8 cellular contexts compared by ENCODE assay signal in the genomic region with DNA sequence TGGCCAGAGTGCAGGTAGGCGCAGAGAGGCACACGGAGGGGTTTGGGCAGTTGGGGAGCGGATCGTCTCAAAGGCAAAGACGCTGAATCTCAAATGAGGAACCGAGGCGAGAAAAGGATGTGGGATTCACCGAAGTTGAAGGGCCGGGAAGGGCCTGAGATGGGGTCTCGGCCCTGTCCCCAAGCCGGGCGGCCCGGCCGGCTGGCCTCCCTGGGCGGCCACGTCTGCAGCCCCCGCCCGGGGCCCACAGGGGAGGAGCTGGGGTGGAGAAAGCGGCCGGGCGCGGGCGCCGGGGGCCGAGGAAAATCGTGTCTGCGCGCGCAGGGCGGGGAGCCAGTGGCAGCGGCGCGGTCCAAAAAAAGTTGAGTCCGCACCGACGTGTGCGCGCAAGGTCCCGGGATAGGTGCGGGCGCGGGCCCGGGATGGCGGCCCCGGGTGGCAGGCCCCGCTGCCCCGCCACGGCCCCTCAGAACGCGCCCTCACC. TPM values are rescaled to one million over a fixed set of nuclear protein-coding genes. Genes with fewer than 3 reads are reported as not detected.
DNase-seq lines count a peak whose midpoint lies in the region; ATAC-seq and TF ChIP-seq lines count a peak whose summit lies in the region.

No MANE protein-coding gene starts in this region.

- H3K4me3 ChIP-seq in AG10803 (ENCODE audit: low read length): peak overlapping the region; percentile 99
- H3K4me3 ChIP-seq in duodenal mucosa (ENCODE audit: low read depth in 1 of 2, low read length in 2 of 2): peak overlapping the region; percentile 71 to 79
- peak overlapping the region; percentile 88 for H3K4me3 ChIP-seq in lung
- H3K4me3 ChIP-seq in thyroid gland (replicated peaks in 1 of 3): peak overlapping the region; percentile 77 to 94 (median 81)

- H3K9me3 ChIP-seq in duodenal mucosa (ENCODE audit: control insufficient read depth in 1 of 2, low read length in 2 of 2): no peaks in the 10 kb centered on the region
- no peaks in the 10 kb centered on the region for H3K9me3 ChIP-seq in lung (ENCODE audit: control insufficient read depth in 2 of 2, insufficient read depth in 1 of 2, low read length in 1 of 2)
- no peaks in the 10 kb centered on the region for H3K9me3 ChIP-seq in thyroid gland

- DNase-seq in AG10803 (ENCODE audit: low read depth) (peak; percentile 42), lung (ENCODE audit: low spot score) (no peak), thyroid gland (peak; percentile 42 to 48), cortex of kidney (lab: John Stamatoyannopoulos, UW) (no peak)
- DNase-seq in T-helper 2 cell treated with Interferon-gamma antibody and Interleukin-4, amounts not matched to agents 5 μg/mL and 100 μg/mL, for 36 hours (ENCODE audit: low spot score): peak; percentile 38

- no peaks in the 10 kb centered on the region for H3K9me3 Mint-ChIP-seq in T-helper 2 cell treated with Interferon-gamma antibody and Interleukin-4, amounts not matched to agents 5 μg/mL and 100 μg/mL, for 36 hours

- TF ChIP-seq CTCF in AG10803 (conservative IDR thresholded peaks at IDR 0.05; ENCODE audit: low read length) (no peak), lung (IDR thresholded peaks at IDR 0.05; ENCODE audit: control extremely low read depth, extremely low read depth) (no peak), thyroid gland (IDR thresholded peaks at IDR 0.05) (no peak)

- H3K9ac ChIP-seq in duodenal mucosa (ENCODE audit: low read depth in 1 of 2, low read length in 2 of 2): peak overlapping the region; percentile 72 to 89

- no peaks in the 10 kb centered on the region for H3K36me3 ChIP-seq in duodenal mucosa (ENCODE audit: control insufficient read depth in 1 of 2, insufficient read depth in 2 of 2, low read length in 2 of 2)
- H3K36me3 ChIP-seq in lung (ENCODE audit: control insufficient read depth in 2 of 2, insufficient read depth in 2 of 2, low read length in 2 of 2): peaks cover 0 to 2% of the 10 kb centered on the region in 2 donors
- H3K36me3 ChIP-seq in thyroid gland: peaks cover 0 to 3% of the 10 kb centered on the region in 2 donors

- peak; percentile 29 for ATAC-seq in GM19324 (IDR thresholded peaks at IDR 0.05; ENCODE audit: low FRiP score, unreplicated experiment)
- peak; percentile 24 for ATAC-seq in HG03280 (IDR thresholded peaks at IDR 0.05; ENCODE audit: unreplicated experiment)
- ATAC-seq in lung (ENCODE audit: insufficient read depth, low FRiP score): peak; percentile 6

- intact Hi-C loops in thyroid gland (cut with DNase I): no loop called here

- peak overlapping the region; percentile 97 for H3K27ac Mint-ChIP-seq in T-helper 2 cell treated with Interferon-gamma antibody and Interleukin-4, amounts not matched to agents 5 μg/mL and 100 μg/mL, for 36 hours

- no peaks in the 10 kb centered on the region for H3K27me3 Mint-ChIP-seq in T-helper 2 cell treated with Interferon-gamma antibody and Interleukin-4, amounts not matched to agents 5 μg/mL and 100 μg/mL, for 36 hours (ENCODE audit: low read depth)

- H3K27ac ChIP-seq in duodenal mucosa (ENCODE audit: low read depth, low read length): peak overlapping the region; percentile 92
- H3K27ac ChIP-seq in lung (ENCODE audit: low read depth in 1 of 2, low read length in 1 of 2): peak overlapping the region; percentile 94 to 95
- peak overlapping the region; percentile 92 to 93 (median 93) for H3K27ac ChIP-seq in thyroid gland

- peaks cover 19 to 49% of the 10 kb centered on the region in 2 donors for H3K4me1 ChIP-seq in duodenal mucosa (ENCODE audit: control insufficient read depth in 1 of 2, insufficient read depth in 2 of 2, low read length in 2 of 2)
- peaks cover 19 to 27% of the 10 kb centered on the region in 2 donors for H3K4me1 ChIP-seq in lung (ENCODE audit: control insufficient read depth in 2 of 2, insufficient read depth in 2 of 2, low read length in 2 of 2)
- H3K4me1 ChIP-seq in thyroid gland: peaks cover 27 to 44% of the 10 kb centered on the region in 2 donors

- H3K4me3 Mint-ChIP-seq in T-helper 2 cell treated with Interferon-gamma antibody and Interleukin-4, amounts not matched to agents 5 μg/mL and 100 μg/mL, for 36 hours: peak overlapping the region; percentile 99

- WGBS in lung, 2 donors: 1% methylated on average over 28 to 50 of the region's 50 CpGs
- WGBS in thyroid gland, 2 donors: 0 to 1% methylated on average over 8 to 18 of the region's 50 CpGs

- H3K4me1 Mint-ChIP-seq in T-helper 2 cell treated with Interferon-gamma antibody and Interleukin-4, amounts not matched to agents 5 μg/mL and 100 μg/mL, for 36 hours (ENCODE audit: low read depth): peaks cover 19% of the 10 kb centered on the region

- H3K27me3 ChIP-seq in duodenal mucosa (ENCODE audit: control insufficient read depth in 1 of 2, insufficient read depth in 2 of 2, low read length in 2 of 2): peaks cover 0 to 3% of the 10 kb centered on the region in 2 donors
- no peaks in the 10 kb centered on the region for H3K27me3 ChIP-seq in lung (ENCODE audit: control insufficient read depth, insufficient read depth)
- no peaks in the 10 kb centered on the region for H3K27me3 ChIP-seq in thyroid gland

- TF ChIP-seq POLR2A in thyroid gland (IDR thresholded peaks at IDR 0.05): no peak

- peaks cover 3% of the 10 kb centered on the region for H3K36me3 Mint-ChIP-seq in T-helper 2 cell treated with Interferon-gamma antibody and Interleukin-4, amounts not matched to agents 5 μg/mL and 100 μg/mL, for 36 hours (ENCODE audit: low read depth)

RNA-seq across cellular contexts. Expression of a gene that starts 0.4 kb away (rescaled TPM):
- total RNA-seq in lung (100 to 1,000 TPM in 1 of 2 donors, 10 to 100 TPM in 1; 91.9 to 103 TPM), thyroid gland (10 to 100 TPM; 47.0 to 65.1 (median 51.7) TPM)
- 10 to 100 TPM; 32.9 to 39.8 TPM for polyA plus RNA-seq in lung

RNA-seq across cellular contexts. Expression of a gene that starts 12.3 kb away (rescaled TPM):
- under 1 TPM; 0.40 to 0.51 TPM for total RNA-seq in lung
- under 1 TPM in 1 of 2 donors, not detected in 1; 0.16 TPM for polyA plus RNA-seq in lung
- under 1 TPM in 2 of 4 donors, not detected in 2; 0.11 to 0.40 TPM for total RNA-seq in thyroid gland

RNA-seq across cellular contexts. Expression of a gene that starts 24.1 kb away (rescaled TPM):
- total RNA-seq in lung (10 to 100 TPM in 1 of 2 donors, 1 to 10 TPM in 1; 8.4 to 43.9 TPM), thyroid gland (10 to 100 TPM in 3 of 4 donors, 1 to 10 TPM in 1; 9.9 to 16.4 (median 13.4) TPM)
- polyA plus RNA-seq in lung: 10 to 100 TPM; 11.8 to 32.1 TPM

RNA-seq across cellular contexts. Expression of a gene that starts 31.3 kb away (rescaled TPM):
- 10 to 100 TPM in 1 of 2 donors, 1 to 10 TPM in 1; 9.2 to 12.2 TPM for total RNA-seq in lung
- 10 to 100 TPM; 11.8 to 20.4 TPM for polyA plus RNA-seq in lung
- total RNA-seq in thyroid gland: 1 to 10 TPM in 3 of 4 donors, under 1 TPM in 1; 0.22 to 2.5 (median 2.1) TPM

RNA-seq across cellular contexts. Expression of a gene that starts 31.3 kb away (rescaled TPM):
- 10 to 100 TPM; 36.6 to 94.9 TPM for total RNA-seq in lung
- polyA plus RNA-seq in lung: 100 to 1,000 TPM; 129 to 186 TPM
- 10 to 100 TPM; 22.9 to 39.7 (median 32.5) TPM for total RNA-seq in thyroid gland

Comparison
In these comparisons a context has a peak if more than half of its experiments do, and no peak if none do; other contexts are left out.
1. DNase-seq: peak in AG10803 (single experiment), T-helper 2 cell treated with Interferon-gamma antibody and Interleukin-4, amounts not matched to agents 5 μg/mL and 100 μg/mL, for 36 hours (single experiment) and thyroid gland (2 of 2); none in lung (single experiment) and cortex of kidney (single experiment).
2. Peak in every context shown above with its lines, with median percentiles within 50 percentile points of each other: H3K4me3 ChIP-seq, ATAC-seq and H3K27ac ChIP-seq.